Comparison of ENCODE assay signal across 1 cellular context in genomic region chr11:18000760-18001159, GRCh38.
A peak's percentile ranks its signal among the peaks of the same experiment; 100 is the strongest.
TF ChIP-seq lines count a peak whose summit lies in the region.

No MANE protein-coding gene starts in this region.

TF ChIP-seq in HepG2, 621 proteins besides CTCF, POLR2A, EP300 and RAD21 (continued from another document and continues in another):
- no peak for TF ChIP-seq ZNF318 (CRISPR knock-in tag; IDR thresholded peaks at IDR 0.05)
- no peak for TF ChIP-seq MAZ (IDR thresholded peaks at IDR 0.05; ENCODE audit: borderline replicate concordance, low read depth, low read length)
- TF ChIP-seq MAZ (CRISPR knock-in tag; IDR thresholded peaks at IDR 0.05; ENCODE audit: low read depth), result 0 out of 2 replicates have a peak, but pooled peaks have one; percentile 34
- peak; percentile 40; the same call in 1 of the 2 replicates for TF ChIP-seq ETV5 (CRISPR knock-in tag; IDR thresholded peaks at IDR 0.05; ENCODE audit: borderline replicate concordance)
- TF ChIP-seq SMAD9 (CRISPR knock-in tag; IDR thresholded peaks at IDR 0.05), result no peak
- no peak for TF ChIP-seq ZNF281 (CRISPR knock-in tag; IDR thresholded peaks at IDR 0.05; ENCODE audit: borderline replicate concordance)
- TF ChIP-seq ZFP90 (CRISPR knock-in tag; IDR thresholded peaks at IDR 0.05; ENCODE audit: borderline replicate concordance), result no peak
- TF ChIP-seq ZNF180 (CRISPR knock-in tag; IDR thresholded peaks at IDR 0.05; ENCODE audit: borderline replicate concordance, low read depth), result no peak
- TF ChIP-seq MYPOP (CRISPR knock-in tag; IDR thresholded peaks at IDR 0.05), result no peak
- TF ChIP-seq ZMYM3 (CRISPR knock-in tag; IDR thresholded peaks at IDR 0.05), result peak; percentile 52; the same call in 1 of the 2 replicates
- no peak for TF ChIP-seq FLYWCH1 (CRISPR knock-in tag; IDR thresholded peaks at IDR 0.05)
- TF ChIP-seq MTA3 (CRISPR knock-in tag; IDR thresholded peaks at IDR 0.05), result no peak
- TF ChIP-seq SRF (IDR thresholded peaks at IDR 0.05; ENCODE audit: low read depth, low read length), result no peak
- no peak for TF ChIP-seq AFF4 (CRISPR knock-in tag; IDR thresholded peaks at IDR 0.05)
- TF ChIP-seq ZNF792 (CRISPR knock-in tag; IDR thresholded peaks at IDR 0.05), result peak; percentile 99
- TF ChIP-seq ZNF296 (CRISPR knock-in tag; conservative IDR thresholded peaks at IDR 0.05), result no peak
- no peak for TF ChIP-seq HIVEP1 (CRISPR knock-in tag; IDR thresholded peaks at IDR 0.05)
- TF ChIP-seq MTF2 (CRISPR knock-in tag; IDR thresholded peaks at IDR 0.05; ENCODE audit: borderline replicate concordance), result no peak
- no peak for TF ChIP-seq ZSCAN22 (CRISPR knock-in tag; IDR thresholded peaks at IDR 0.05)
- no peak for TF ChIP-seq MAFG (CRISPR knock-in tag; IDR thresholded peaks at IDR 0.05)
- TF ChIP-seq HMG20B (CRISPR knock-in tag; conservative IDR thresholded peaks at IDR 0.05), result no peak
- no peak for TF ChIP-seq PHB2 (IDR thresholded peaks at IDR 0.05; ENCODE audit: partially characterized antibody)
- TF ChIP-seq ZNF773 (CRISPR knock-in tag; IDR thresholded peaks at IDR 0.05; ENCODE audit: borderline replicate concordance), result no peak
- no peak for TF ChIP-seq POLR2AphosphoS5 (IDR thresholded peaks at IDR 0.05; ENCODE audit: low read depth, low read length)
- no peak for TF ChIP-seq ZFP36L1 (CRISPR knock-in tag; IDR thresholded peaks at IDR 0.05)
- no peak for TF ChIP-seq GPN1 (CRISPR knock-in tag; IDR thresholded peaks at IDR 0.05; ENCODE audit: borderline replicate concordance)
- no peak for TF ChIP-seq ZNF18 (CRISPR knock-in tag; IDR thresholded peaks at IDR 0.05; ENCODE audit: insufficient replicate concordance)
- TF ChIP-seq MAF1 (CRISPR knock-in tag; IDR thresholded peaks at IDR 0.05; ENCODE audit: borderline replicate concordance), result no peak
- TF ChIP-seq ZNF629 (CRISPR knock-in tag; conservative IDR thresholded peaks at IDR 0.05), result no peak
- TF ChIP-seq SNAPC5 (CRISPR knock-in tag; IDR thresholded peaks at IDR 0.05; ENCODE audit: borderline replicate concordance), result no peak
- TF ChIP-seq ESRRA (CRISPR knock-in tag; IDR thresholded peaks at IDR 0.05; ENCODE audit: low read depth), result no peak; the same call in 1 of the 2 replicates
- no peak for TF ChIP-seq BCL3 (CRISPR knock-in tag; IDR thresholded peaks at IDR 0.05)
- TF ChIP-seq ZNF20 (CRISPR knock-in tag; IDR thresholded peaks at IDR 0.05), result no peak
- peak; percentile 62; the same call in 1 of the 3 replicates for TF ChIP-seq MXI1 (IDR thresholded peaks at IDR 0.05; ENCODE audit: borderline replicate concordance, low read depth, low read length)
- TF ChIP-seq DPF2 (CRISPR knock-in tag; IDR thresholded peaks at IDR 0.05; ENCODE audit: borderline replicate concordance, low read depth), result no peak
